ENCODE assay signal across 11 cellular contexts in the genomic region with DNA sequence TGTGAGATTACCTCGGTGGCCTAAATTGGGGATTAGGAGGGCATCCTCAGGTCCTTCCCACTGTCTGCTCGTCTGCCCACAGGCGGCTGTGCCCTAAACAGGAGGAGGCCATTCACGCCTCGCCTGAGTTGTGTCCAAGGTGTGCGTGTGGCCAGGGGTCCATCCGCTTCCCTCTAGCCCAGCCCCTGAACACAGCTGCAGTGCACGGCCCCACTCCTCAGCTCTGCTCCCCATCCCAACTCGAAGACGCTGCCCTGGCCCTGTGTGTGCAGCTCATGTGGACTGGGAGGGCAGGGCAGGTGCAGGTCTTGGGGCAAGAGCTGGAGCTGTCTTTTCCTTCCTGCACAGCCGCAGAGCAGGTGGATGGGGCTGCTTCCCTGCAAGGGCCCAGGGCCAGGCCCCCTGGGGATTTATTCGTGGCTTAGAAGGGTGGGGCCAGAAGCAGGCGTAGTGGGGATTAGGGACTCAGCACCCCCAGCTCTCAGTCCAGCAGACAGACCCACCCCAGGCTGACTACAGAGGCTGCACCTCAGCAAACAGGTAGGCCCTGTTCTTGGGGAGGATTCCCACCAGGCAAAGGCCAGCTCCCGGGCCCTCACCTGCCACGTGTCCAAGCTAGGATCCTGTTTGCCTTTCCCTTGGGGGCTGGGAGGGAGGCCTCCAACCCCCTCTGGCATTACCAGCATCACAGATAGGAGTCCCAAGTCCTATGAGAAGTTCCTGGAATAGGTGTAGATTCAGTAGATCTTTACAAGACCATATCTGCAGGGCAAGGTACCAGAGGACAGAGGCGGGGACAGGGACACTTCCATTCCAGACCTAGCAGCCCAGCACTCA. TPM values are rescaled to one million over a fixed set of nuclear protein-coding genes. Genes with fewer than 3 reads are reported as not detected.
DNase-seq lines count a peak whose midpoint lies in the region; ATAC-seq, FAIRE-seq and TF ChIP-seq lines count a peak whose summit lies in the region.
"Had no signal": no experiment of that assay in that cellular context is flagged by ENCODE, and none has a peak within 500 bp of the region (broad histone marks: within the 10 kb centered on the region; RNA-seq: fewer than 3 reads in every experiment).

No MANE protein-coding gene starts in this region.

- H3K4me1 ChIP-seq in GM12878 (ENCODE audit: control insufficient read depth, insufficient read depth, low read length) (peaks cover 12% of the 10 kb centered on the region), trophoblast cell (ENCODE audit: control insufficient read depth in 1 of 2, insufficient read depth in 2 of 2, low read length in 2 of 2) (peaks cover 15 to 26% of the 10 kb centered on the region in 2 experiments)

- DNase-seq in T-helper 2 cell treated with Interferon-gamma antibody and Interleukin-4, amounts not matched to agents 5 μg/mL and 100 μg/mL, for 36 hours (ENCODE audit: low spot score) = no peak
- no peak for DNase-seq in T-helper 2 cell
- peak; percentile 30 for DNase-seq in HT-29 (ENCODE audit: low spot score)
- no peak for DNase-seq in GM12878 (ENCODE audit: low read depth, low spot score)
- no peak for DNase-seq in trophoblast cell
- no peak for DNase-seq in cortex of kidney (lab: John Stamatoyannopoulos, UW)
- DNase-seq: activated naive CD4-positive, alpha-beta T cell; hypothalamus; left ventricle myocardium superior had no signal

- 0 out of 2 replicates have a peak overlapping the region, but pooled peaks have one; percentile 27 for H3K4me2 ChIP-seq in GM12878 (ENCODE audit: control insufficient read depth, insufficient read depth)
- H3K4me2 ChIP-seq in trophoblast cell (ENCODE audit: low read length) = no peak overlapping the region

- no peak for FAIRE-seq in GM12878 (lab: Jason Lieb, UNC)

- H2BK12ac ChIP-seq in trophoblast cell (ENCODE audit: low read length) = no peak overlapping the region

- TF ChIP-seq POLR2A in GM12878 (IDR thresholded peaks at IDR 0.05; ENCODE audit: low read depth, low read length) = no peak

- H3K27ac Mint-ChIP-seq in T-helper 2 cell treated with Interferon-gamma antibody and Interleukin-4, amounts not matched to agents 5 μg/mL and 100 μg/mL, for 36 hours = no peak overlapping the region

- H2BK5ac ChIP-seq in trophoblast cell (ENCODE audit: low read depth, low read length, poor library complexity) = no peak overlapping the region

- peak overlapping the region; percentile 22 for H3K4ac ChIP-seq in trophoblast cell (ENCODE audit: low read depth, low read length)

- H3K23ac ChIP-seq in trophoblast cell (ENCODE audit: low read length) = no peak overlapping the region

- peaks cover 8 to 16% of the 10 kb centered on the region in 2 experiments; a peak in 3 of 4 replicates for H3K36me3 ChIP-seq in GM12878 (ENCODE audit: control insufficient read depth in 2 of 2, insufficient read depth in 2 of 2, low read length in 1 of 2)
- peaks cover 47 to 53% of the 10 kb centered on the region in 2 experiments for H3K36me3 ChIP-seq in trophoblast cell (ENCODE audit: control insufficient read depth in 1 of 2, insufficient read depth in 2 of 2, low read length in 2 of 2)

- H3K36me3 Mint-ChIP-seq in T-helper 2 cell treated with Interferon-gamma antibody and Interleukin-4, amounts not matched to agents 5 μg/mL and 100 μg/mL, for 36 hours (ENCODE audit: low read depth) = peaks cover 14% of the 10 kb centered on the region

- H3K9me3 Mint-ChIP-seq in T-helper 2 cell treated with Interferon-gamma antibody and Interleukin-4, amounts not matched to agents 5 μg/mL and 100 μg/mL, for 36 hours = no peaks in the 10 kb centered on the region

- 80% methylated on average over 16 of the region's 16 CpGs for whole genome bisulfite sequencing in GM12878 (ENCODE audit: insufficient coverage, insufficient replicate concordance, low lambda C conversion rate, missing lambda C conversion rate)
- WGBS in trophoblast cell (ENCODE audit: extremely low coverage, insufficient coverage, insufficient read length) = no CpG with 5 or more reads among the region's 16 CpGs

- no TSS peak for BruUV-seq in GM12878 (replicated peaks; lab: Mats Ljungman, UMichigan)

- no peak overlapping the region for H4K8ac ChIP-seq in trophoblast cell (ENCODE audit: low read depth, low read length)

- H3K9me3 ChIP-seq in GM12878 (replicated peaks; ENCODE audit: control insufficient read depth, insufficient read depth, low read length) = no peaks in the 10 kb centered on the region
- H3K9me3 ChIP-seq in trophoblast cell (ENCODE audit: insufficient read depth, low read depth, low read length) = peaks cover 4% of the 10 kb centered on the region

- CTCF ChIA-PET in GM12878 (lab: Yijun Ruan, JAX) = interaction anchor here (0.6 to 1.4 kb wide), 3 partner anchors 14 to 401 kb away, joined by 3 to 9 read pairs (median 3); no protein-coding TSS in a partner anchor

- intact Hi-C loops in GM12878 (cut with micrococcal nuclease; ENCODE audit: unreplicated experiment) = no loop called here

- no peak overlapping the region for H2AK5ac ChIP-seq in trophoblast cell (ENCODE audit: low read length)

- no peak overlapping the region for H3K9ac ChIP-seq in GM12878 (ENCODE audit: control insufficient read depth, insufficient read depth, low read length)
- H3K9ac ChIP-seq in trophoblast cell (ENCODE audit: low read length) = no peak overlapping the region

- in situ Hi-C loops in GM12878 (cut with MboI) = no loop called here

- H3K4me3 ChIP-seq in GM12878 = no peak overlapping the region
- H3K4me3 ChIP-seq in trophoblast cell (ENCODE audit: low read depth, low read length) = peak overlapping the region; percentile 23

- H3K27me3 ChIP-seq in GM12878 (replicated peaks in 1 of 2; ENCODE audit: control insufficient read depth in 2 of 2, insufficient read depth in 2 of 2, low read length in 1 of 2) (no peaks in the 10 kb centered on the region), trophoblast cell (ENCODE audit: insufficient read depth, low read length) (no peaks in the 10 kb centered on the region)

- H4K91ac ChIP-seq in trophoblast cell (ENCODE audit: low read depth, low read length) = no peak overlapping the region

- H3K27me3 Mint-ChIP-seq in T-helper 2 cell treated with Interferon-gamma antibody and Interleukin-4, amounts not matched to agents 5 μg/mL and 100 μg/mL, for 36 hours (ENCODE audit: low read depth) = no peaks in the 10 kb centered on the region

- H3K79me2 ChIP-seq in GM12878 (ENCODE audit: control insufficient read depth, insufficient read depth, low read length) (peaks cover 56% of the 10 kb centered on the region), trophoblast cell (ENCODE audit: control insufficient read depth, insufficient read depth, low read length, poor library complexity) (peaks cover 32% of the 10 kb centered on the region)

- no peak for TF ChIP-seq RAD21 in GM12878 (IDR thresholded peaks at IDR 0.05; ENCODE audit: insufficient read depth, low read depth, low read length)

- no peak for TF ChIP-seq CTCF in GM12878 (IDR thresholded peaks at IDR 0.05 in 2 of 3, conservative IDR thresholded peaks at IDR 0.05 in 1 of 3; ENCODE audit: control insufficient read depth in 2 of 3, extremely low read depth in 1 of 3, insufficient read depth in 1 of 3, low read depth in 3 of 3, low read length in 3 of 3)

- SMC1A ChIA-PET in GM12878 (lab: Charles Lee; ENCODE audit: uncharacterized antibody, unreplicated experiment) = no interaction called here

- peaks cover 23% of the 10 kb centered on the region for H3K4me1 Mint-ChIP-seq in T-helper 2 cell treated with Interferon-gamma antibody and Interleukin-4, amounts not matched to agents 5 μg/mL and 100 μg/mL, for 36 hours (ENCODE audit: low read depth)

- POLR2A ChIA-PET in GM12878 (lab: Charles Lee) = interaction anchor here (0.5 kb wide), 1 partner anchor 9 kb away, joined by 3 read pairs; no protein-coding TSS in a partner anchor

- H3K4me3 Mint-ChIP-seq in T-helper 2 cell treated with Interferon-gamma antibody and Interleukin-4, amounts not matched to agents 5 μg/mL and 100 μg/mL, for 36 hours = peak overlapping the region; percentile 34

- no peak overlapping the region for H2BK120ac ChIP-seq in trophoblast cell (ENCODE audit: insufficient read depth, low read length, poor library complexity)

- RAD21 ChIA-PET in GM12878 (lab: Charles Lee; ENCODE audit: unreplicated experiment) = no interaction called here

- H3K27ac ChIP-seq in GM12878 (ENCODE audit: control insufficient read depth, insufficient read depth) (no peak overlapping the region), trophoblast cell (ENCODE audit: low read depth, low read length) (no peak overlapping the region)

- no peak overlapping the region for H3K14ac ChIP-seq in trophoblast cell (ENCODE audit: low read length)

- H4K12ac ChIP-seq in trophoblast cell (ENCODE audit: low read depth, low read length) = no peak overlapping the region

- H3K79me1 ChIP-seq in trophoblast cell (ENCODE audit: low read length) = peaks cover 12% of the 10 kb centered on the region

- no peak for TF ChIP-seq EP300 in GM12878 (IDR thresholded peaks at IDR 0.05; ENCODE audit: borderline replicate concordance in 1 of 2, control insufficient read depth in 1 of 2, low read depth in 2 of 2, low read length in 2 of 2)

- ATAC-seq in GM12878 (no peak), GM19467 (IDR thresholded peaks at IDR 0.05; ENCODE audit: unreplicated experiment) (no peak), HG02970 (IDR thresholded peaks at IDR 0.05; ENCODE audit: low FRiP score, unreplicated experiment) (no peak)
- ATAC-seq: left ventricle myocardium superior had no signal

- no peak overlapping the region for H2AFZ ChIP-seq in GM12878 (ENCODE audit: control insufficient read depth, low read depth, low read length)
- no peak overlapping the region for H2AFZ ChIP-seq in trophoblast cell (ENCODE audit: insufficient read depth, low read length, poor library complexity)

- no peak overlapping the region for H3K18ac ChIP-seq in trophoblast cell (ENCODE audit: low read length)

- H4K20me1 ChIP-seq in GM12878 (ENCODE audit: control insufficient read depth, insufficient read depth) = peaks cover 6% of the 10 kb centered on the region; the same call in 1 of the 2 replicates

RNA-seq across cellular contexts. Expression of a gene that starts 4.4 kb away (rescaled TPM):
- 608 and 613 TPM in 2 replicates for total RNA-seq in HT-29 (2014; rRNA removed; shearing (Covaris generic))
- 142 and 146 TPM in 2 replicates for total RNA-seq in GM12878 (2013; cell fraction: nucleolus; rRNA removed)
- total RNA-seq in GM12878 (2014; rRNA removed) (214 and 235 TPM in 2 replicates), GM12878 (2014; rRNA removed; fragmentation: Illumina TruSeq; extraction: Trizol) (82.0 and 98.3 TPM in 2 replicates), GM12878 (2021) (183 and 195 TPM in 2 replicates)
- polyA plus RNA-seq in GM12878 (2011; ENCODE audit: low read depth) = 101 TPM
- polyA plus RNA-seq in GM12878 (2011; rRNA removed) (107 and 224 TPM in 2 replicates), GM12878 (2014; fragmentation: Illumina TruSeq; extraction: Trizol) (4.2 and 28.9 TPM in 2 replicates), GM12878 (2014; fragmentation: Nextera tagmentation; extraction: Ambion mirVana) (10 to 100 TPM in 1 of 2 experiments, 1 to 10 TPM in 1; 6.3 to 39.2 TPM), GM12878 (2014; rRNA removed) (227 and 264 TPM in 2 replicates), GM12878 (2016; fragmentation: Nextera tagmentation; extraction: Ambion mirVana) (100 to 1,000 TPM; 349 to 357 TPM)
- polyA plus RNA-seq in GM12878 (2011; cell fraction: cytosol; rRNA removed) = 381 and 606 TPM in 2 replicates
- 634 and 756 TPM in 2 replicates for polyA plus RNA-seq in GM12878 (2011; cell fraction: nucleus; rRNA removed)
- 190 and 243 TPM in 2 replicates for polyA plus RNA-seq in GM12878 (2012)
- 103 and 217 TPM in 2 replicates for polyA minus RNA-seq in GM12878 (2011; rRNA and poly(A)+ RNA removed)
- polyA minus RNA-seq in GM12878 (2011; cell fraction: cytosol; rRNA and poly(A)+ RNA removed) = 59.5 and 69.8 TPM in 2 replicates
- 116 and 141 TPM in 2 replicates for polyA minus RNA-seq in GM12878 (2011; cell fraction: nucleus; rRNA and poly(A)+ RNA removed)
- polyA plus RNA-seq in trophoblast cell (2013) = 235 and 242 TPM in 2 replicates

RNA-seq across cellular contexts. Expression of a gene that starts 5.3 kb away (rescaled TPM):
- 45.3 and 48.4 TPM in 2 replicates for total RNA-seq in HT-29 (2014; rRNA removed; shearing (Covaris generic))
- 0.27 and 0.65 TPM in 2 replicates for total RNA-seq in GM12878 (2013; cell fraction: nucleolus; rRNA removed)
- 0.06 and 0.11 TPM in 2 replicates for total RNA-seq in GM12878 (2014; rRNA removed)
- 0.09 TPM in 2 replicates for total RNA-seq in GM12878 (2014; rRNA removed; fragmentation: Illumina TruSeq; extraction: Trizol)
- 0.44 TPM in 1 of 2 replicates, not detected in the other for total RNA-seq in GM12878 (2021)
- not detected for polyA plus RNA-seq in GM12878 (2011; ENCODE audit: low read depth)
- polyA plus RNA-seq in GM12878 (2011; rRNA removed) = 0.03 and 0.04 TPM in 2 replicates
- 0.06 and 0.07 TPM in 2 replicates for polyA plus RNA-seq in GM12878 (2011; cell fraction: cytosol; rRNA removed)
- polyA plus RNA-seq in GM12878 (2011; cell fraction: nucleus; rRNA removed) = 0.24 and 0.51 TPM in 2 replicates
- 0.15 and 0.22 TPM in 2 replicates for polyA plus RNA-seq in GM12878 (2012)
- 0.04 TPM in 1 of 2 replicates, not detected in the other for polyA plus RNA-seq in GM12878 (2014; fragmentation: Illumina TruSeq; extraction: Trizol)
- polyA plus RNA-seq in GM12878 (2014; fragmentation: Nextera tagmentation; extraction: Ambion mirVana) = not detected
- 0.26 and 0.32 TPM in 2 replicates for polyA plus RNA-seq in GM12878 (2014; rRNA removed)
- polyA plus RNA-seq in GM12878 (2016; fragmentation: Nextera tagmentation; extraction: Ambion mirVana) = not detected
- 0.21 TPM in 1 of 2 replicates, not detected in the other for polyA minus RNA-seq in GM12878 (2011; rRNA and poly(A)+ RNA removed)
- not detected in 2 replicates for polyA minus RNA-seq in GM12878 (2011; cell fraction: cytosol; rRNA and poly(A)+ RNA removed)
- polyA minus RNA-seq in GM12878 (2011; cell fraction: nucleus; rRNA and poly(A)+ RNA removed) = 0.24 and 0.96 TPM in 2 replicates
- polyA plus RNA-seq in trophoblast cell (2013) = 0.38 and 0.51 TPM in 2 replicates

RNA-seq across cellular contexts. Expression of a gene that starts 21.2 kb away (rescaled TPM):
- total RNA-seq in HT-29 (2014; rRNA removed; shearing (Covaris generic)) = 16.5 and 30.4 TPM in 2 replicates
- 3.6 and 5.1 TPM in 2 replicates for total RNA-seq in GM12878 (2013; cell fraction: nucleolus; rRNA removed)
- total RNA-seq in GM12878 (2014; rRNA removed) (6.0 and 6.9 TPM in 2 replicates), GM12878 (2014; rRNA removed; fragmentation: Illumina TruSeq; extraction: Trizol) (1.3 and 1.5 TPM in 2 replicates), GM12878 (2021) (6.9 and 8.5 TPM in 2 replicates)
- 2.1 TPM for polyA plus RNA-seq in GM12878 (2011; ENCODE audit: low read depth)
- polyA plus RNA-seq in GM12878 (2011; rRNA removed) (1.4 and 2.9 TPM in 2 replicates), GM12878 (2014; fragmentation: Illumina TruSeq; extraction: Trizol) (1.2 and 1.3 TPM in 2 replicates), GM12878 (2014; fragmentation: Nextera tagmentation; extraction: Ambion mirVana) (under 1 TPM; 0.51 to 0.60 TPM), GM12878 (2014; rRNA removed) (4.6 and 6.7 TPM in 2 replicates), GM12878 (2016; fragmentation: Nextera tagmentation; extraction: Ambion mirVana) (1 to 10 TPM; 6.0 to 8.6 TPM)
- 3.5 and 8.3 TPM in 2 replicates for polyA plus RNA-seq in GM12878 (2011; cell fraction: cytosol; rRNA removed)
- polyA plus RNA-seq in GM12878 (2011; cell fraction: nucleus; rRNA removed) = 5.4 and 7.1 TPM in 2 replicates
- polyA plus RNA-seq in GM12878 (2012) = 2.0 and 3.3 TPM in 2 replicates
- polyA minus RNA-seq in GM12878 (2011; rRNA and poly(A)+ RNA removed) = 2.0 and 5.2 TPM in 2 replicates
- 0.83 and 2.3 TPM in 2 replicates for polyA minus RNA-seq in GM12878 (2011; cell fraction: cytosol; rRNA and poly(A)+ RNA removed)
- 1.8 and 3.3 TPM in 2 replicates for polyA minus RNA-seq in GM12878 (2011; cell fraction: nucleus; rRNA and poly(A)+ RNA removed)
- 1.2 and 1.4 TPM in 2 replicates for polyA plus RNA-seq in trophoblast cell (2013)

RNA-seq across cellular contexts. Expression of a gene that starts 35.3 kb away (rescaled TPM):
- total RNA-seq in HT-29 (2014; rRNA removed; shearing (Covaris generic)) = 158 and 201 TPM in 2 replicates
- 43.8 and 45.7 TPM in 2 replicates for total RNA-seq in GM12878 (2013; cell fraction: nucleolus; rRNA removed)
- total RNA-seq in GM12878 (2014; rRNA removed) (81.9 and 93.4 TPM in 2 replicates), GM12878 (2014; rRNA removed; fragmentation: Illumina TruSeq; extraction: Trizol) (25.5 and 35.1 TPM in 2 replicates), GM12878 (2021) (47.6 and 54.9 TPM in 2 replicates)
- polyA plus RNA-seq in GM12878 (2011; ENCODE audit: low read depth) = 30.7 TPM
- polyA plus RNA-seq in GM12878 (2011; rRNA removed) (17.0 and 39.3 TPM in 2 replicates), GM12878 (2014; fragmentation: Illumina TruSeq; extraction: Trizol) (8.8 and 42.1 TPM in 2 replicates), GM12878 (2014; fragmentation: Nextera tagmentation; extraction: Ambion mirVana) (10 to 100 TPM; 15.1 to 56.7 TPM), GM12878 (2014; rRNA removed) (91.0 and 96.3 TPM in 2 replicates), GM12878 (2016; fragmentation: Nextera tagmentation; extraction: Ambion mirVana) (100 to 1,000 TPM; 129 to 143 TPM)
- polyA plus RNA-seq in GM12878 (2011; cell fraction: cytosol; rRNA removed) = 66.7 and 115 TPM in 2 replicates
- polyA plus RNA-seq in GM12878 (2011; cell fraction: nucleus; rRNA removed) = 172 and 194 TPM in 2 replicates
- 45.5 and 64.1 TPM in 2 replicates for polyA plus RNA-seq in GM12878 (2012)
- 24.7 and 44.2 TPM in 2 replicates for polyA minus RNA-seq in GM12878 (2011; rRNA and poly(A)+ RNA removed)
- 16.6 and 20.5 TPM in 2 replicates for polyA minus RNA-seq in GM12878 (2011; cell fraction: cytosol; rRNA and poly(A)+ RNA removed)
- 31.3 and 40.2 TPM in 2 replicates for polyA minus RNA-seq in GM12878 (2011; cell fraction: nucleus; rRNA and poly(A)+ RNA removed)
- polyA plus RNA-seq in trophoblast cell (2013) = 87.0 and 91.4 TPM in 2 replicates

RNA-seq across cellular contexts. Expression of a gene that starts 41.3 kb away (rescaled TPM):
- total RNA-seq in HT-29 (2014; rRNA removed; shearing (Covaris generic)) = 30.3 and 38.4 TPM in 2 replicates
- total RNA-seq in GM12878 (2013; cell fraction: nucleolus; rRNA removed) = 5.5 and 6.0 TPM in 2 replicates
- total RNA-seq in GM12878 (2014; rRNA removed) = 14.0 and 14.6 TPM in 2 replicates
- 5.9 and 6.7 TPM in 2 replicates for total RNA-seq in GM12878 (2014; rRNA removed; fragmentation: Illumina TruSeq; extraction: Trizol)
- total RNA-seq in GM12878 (2021) = 20.8 and 21.5 TPM in 2 replicates
- polyA plus RNA-seq in GM12878 (2011; ENCODE audit: low read depth) = 5.1 TPM
- 3.1 and 6.6 TPM in 2 replicates for polyA plus RNA-seq in GM12878 (2011; rRNA removed)
- 10.1 and 14.3 TPM in 2 replicates for polyA plus RNA-seq in GM12878 (2011; cell fraction: cytosol; rRNA removed)
- 23.8 and 28.1 TPM in 2 replicates for polyA plus RNA-seq in GM12878 (2011; cell fraction: nucleus; rRNA removed)
- 13.2 and 16.0 TPM in 2 replicates for polyA plus RNA-seq in GM12878 (2012)
- polyA plus RNA-seq in GM12878 (2014; fragmentation: Illumina TruSeq; extraction: Trizol) = 1.6 and 5.5 TPM in 2 replicates
- polyA plus RNA-seq in GM12878 (2014; fragmentation: Nextera tagmentation; extraction: Ambion mirVana) = 1 to 10 TPM; 2.5 to 4.8 TPM
- 18.8 and 19.5 TPM in 2 replicates for polyA plus RNA-seq in GM12878 (2014; rRNA removed)
- 10 to 100 TPM; 26.7 to 27.0 TPM for polyA plus RNA-seq in GM12878 (2016; fragmentation: Nextera tagmentation; extraction: Ambion mirVana)
- 1.2 and 2.7 TPM in 2 replicates for polyA minus RNA-seq in GM12878 (2011; rRNA and poly(A)+ RNA removed)
- 1.8 and 2.7 TPM in 2 replicates for polyA minus RNA-seq in GM12878 (2011; cell fraction: cytosol; rRNA and poly(A)+ RNA removed)
- 3.5 and 4.8 TPM in 2 replicates for polyA minus RNA-seq in GM12878 (2011; cell fraction: nucleus; rRNA and poly(A)+ RNA removed)
- polyA plus RNA-seq in trophoblast cell (2013) = 17.6 and 18.1 TPM in 2 replicates

Comparison
In these comparisons a context has a peak if more than half of its experiments do, and no peak if none do; other contexts are left out.
1. RNA of a gene that starts 5.3 kb away (total RNA-seq): 45.3 to 48.4 TPM in HT-29; 0.06 to 0.65 TPM in GM12878; every median in the first group is over 10 times any median in the second.